In the genomic region with DNA sequence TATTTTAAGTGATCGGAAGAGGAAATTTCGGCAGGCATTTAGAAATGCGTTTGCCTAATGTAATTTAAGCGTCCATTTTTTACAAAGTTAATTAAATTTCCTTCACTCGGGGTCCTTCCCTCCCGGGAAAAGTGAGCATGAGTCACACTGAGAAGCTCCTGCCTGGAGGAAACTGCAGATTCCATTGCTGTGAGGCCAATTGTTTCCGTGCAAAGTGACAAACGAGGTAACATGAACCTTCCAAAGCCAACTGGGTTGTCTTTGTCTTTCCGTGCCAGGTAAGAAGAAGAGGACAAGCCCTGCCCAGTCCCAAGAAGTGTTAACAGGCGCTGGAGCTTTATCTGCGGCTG, we compare ENCODE assay signal across 8 cellular contexts.
DNase-seq lines count a peak whose midpoint lies in the region; ATAC-seq and TF ChIP-seq lines count a peak whose summit lies in the region.

No MANE protein-coding gene starts in this region.

- no peaks in the 10 kb centered on the region for H3K27me3 ChIP-seq in sigmoid colon

- DNase-seq in WTC11 (ENCODE audit: low spot score) (no peak), iPS DF 19.7 (ENCODE audit: low read depth, low spot score) (peak; percentile 83), sigmoid colon (no peak), NCI-H2196 treated with DMSO at 0.1 percent for 48 hours (lab: John Stamatoyannopoulos, UW; ENCODE audit: unreplicated experiment) (no peak), NCI-H345 (lab: John Stamatoyannopoulos, UW) (no peak), foreskin melanocyte (no peak)

- H3K9me3 Mint-ChIP-seq in WTC11: no peaks in the 10 kb centered on the region

- no peaks in the 10 kb centered on the region for H3K36me3 Mint-ChIP-seq in WTC11

- H3K36me3 ChIP-seq in sigmoid colon: no peaks in the 10 kb centered on the region

- H3K9me3 ChIP-seq in sigmoid colon: no peaks in the 10 kb centered on the region

- intact Hi-C loops in sigmoid colon (cut with DNase I): loop anchor here (5.0 kb wide), 2 partner anchors 51 to 384 kb away; a partner anchor contains a TSS

- CTCF ChIA-PET in WTC11 (lab: Charles Lee): interaction anchor here (0.8 to 0.9 kb wide), 2 partner anchors 352 to 396 kb away, joined by 3 read pairs; no protein-coding TSS in a partner anchor

- H3K4me1 Mint-ChIP-seq in WTC11: peaks cover 37% of the 10 kb centered on the region

- H3K27ac ChIP-seq in sigmoid colon: peak overlapping the region; percentile 57 to 87 (median 76)

- TF ChIP-seq CTCF in WTC11 (IDR thresholded peaks at IDR 0.05) (no peak), sigmoid colon (IDR thresholded peaks at IDR 0.05) (no peak)

- TF ChIP-seq POLR2A in sigmoid colon (IDR thresholded peaks at IDR 0.05): no peak

- H3K4me3 Mint-ChIP-seq in WTC11: peak overlapping the region; percentile 61

- peak overlapping the region; percentile 25 for H3K27ac Mint-ChIP-seq in WTC11

- POLR2A ChIA-PET in WTC11 (lab: Charles Lee): interaction anchor here (1.2 kb wide), 1 partner anchor 418 kb away, joined by 4 read pairs; no protein-coding TSS in a partner anchor

- peak; percentile 77 for ATAC-seq in WTC11
- no peak for ATAC-seq in activated CD4-positive, CD25-positive, alpha-beta regulatory T cell treated with anti-CD3 and anti-CD28 coated beads, Interleukin-2, amount 50 U/mL, for 24 hours

- H3K27me3 Mint-ChIP-seq in WTC11 (ENCODE audit: low read depth): peaks cover 39% of the 10 kb centered on the region

- WGBS in sigmoid colon, 2 donors: 13 to 17% methylated on average over 11 of the region's 11 CpGs

- TF ChIP-seq EP300 in sigmoid colon (IDR thresholded peaks at IDR 0.05): no peak

- H3K4me1 ChIP-seq in sigmoid colon: peaks cover 0 to 33% (median 19%) of the 10 kb centered on the region in 4 donors

- H3K4me3 ChIP-seq in GM08714 (ENCODE audit: low read length): peak overlapping the region; percentile 11; the same call in 1 of the 2 replicates
- peak overlapping the region; percentile 40 to 56 (median 49) for H3K4me3 ChIP-seq in sigmoid colon

TF ChIP-seq in WTC11, 78 proteins besides CTCF, POLR2A, EP300 and RAD21 (continues in another document):
- TF ChIP-seq CREM (CRISPR knock-in tag; IDR thresholded peaks at IDR 0.05): no peak
- TF ChIP-seq ETV6 (CRISPR knock-in tag; IDR thresholded peaks at IDR 0.05): no peak
- TF ChIP-seq PRRX2 (CRISPR knock-in tag; IDR thresholded peaks at IDR 0.05): no peak
- TF ChIP-seq, protein P1, sequence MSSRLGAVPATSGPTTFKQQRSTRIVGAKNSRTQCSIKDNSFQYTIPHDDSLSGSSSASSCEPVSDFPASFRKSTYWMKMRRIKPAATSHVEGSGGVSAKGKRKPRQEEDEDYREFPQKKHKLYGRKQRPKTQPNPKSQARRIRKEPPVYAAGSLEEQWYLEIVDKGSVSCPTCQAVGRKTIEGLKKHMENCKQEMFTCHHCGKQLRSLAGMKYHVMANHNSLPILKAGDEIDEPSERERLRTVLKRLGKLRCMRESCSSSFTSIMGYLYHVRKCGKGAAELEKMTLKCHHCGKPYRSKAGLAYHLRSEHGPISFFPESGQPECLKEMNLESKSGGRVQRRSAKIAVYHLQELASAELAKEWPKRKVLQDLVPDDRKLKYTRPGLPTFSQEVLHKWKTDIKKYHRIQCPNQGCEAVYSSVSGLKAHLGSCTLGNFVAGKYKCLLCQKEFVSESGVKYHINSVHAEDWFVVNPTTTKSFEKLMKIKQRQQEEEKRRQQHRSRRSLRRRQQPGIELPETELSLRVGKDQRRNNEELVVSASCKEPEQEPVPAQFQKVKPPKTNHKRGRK (CRISPR knock-in tag; IDR thresholded peaks at IDR 0.05; ENCODE audit: borderline replicate concordance): no peak
- TF ChIP-seq, protein P2, sequence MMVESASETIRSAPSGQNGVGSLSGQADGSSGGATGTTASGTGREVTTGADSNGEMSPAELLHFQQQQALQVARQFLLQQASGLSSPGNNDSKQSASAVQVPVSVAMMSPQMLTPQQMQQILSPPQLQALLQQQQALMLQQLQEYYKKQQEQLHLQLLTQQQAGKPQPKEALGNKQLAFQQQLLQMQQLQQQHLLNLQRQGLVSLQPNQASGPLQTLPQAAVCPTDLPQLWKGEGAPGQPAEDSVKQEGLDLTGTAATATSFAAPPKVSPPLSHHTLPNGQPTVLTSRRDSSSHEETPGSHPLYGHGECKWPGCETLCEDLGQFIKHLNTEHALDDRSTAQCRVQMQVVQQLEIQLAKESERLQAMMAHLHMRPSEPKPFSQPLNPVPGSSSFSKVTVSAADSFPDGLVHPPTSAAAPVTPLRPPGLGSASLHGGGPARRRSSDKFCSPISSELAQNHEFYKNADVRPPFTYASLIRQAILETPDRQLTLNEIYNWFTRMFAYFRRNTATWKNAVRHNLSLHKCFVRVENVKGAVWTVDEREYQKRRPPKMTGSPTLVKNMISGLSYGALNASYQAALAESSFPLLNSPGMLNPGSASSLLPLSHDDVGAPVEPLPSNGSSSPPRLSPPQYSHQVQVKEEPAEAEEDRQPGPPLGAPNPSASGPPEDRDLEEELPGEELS (CRISPR knock-in tag; IDR thresholded peaks at IDR 0.05): no peak
- TF ChIP-seq, protein P3, sequence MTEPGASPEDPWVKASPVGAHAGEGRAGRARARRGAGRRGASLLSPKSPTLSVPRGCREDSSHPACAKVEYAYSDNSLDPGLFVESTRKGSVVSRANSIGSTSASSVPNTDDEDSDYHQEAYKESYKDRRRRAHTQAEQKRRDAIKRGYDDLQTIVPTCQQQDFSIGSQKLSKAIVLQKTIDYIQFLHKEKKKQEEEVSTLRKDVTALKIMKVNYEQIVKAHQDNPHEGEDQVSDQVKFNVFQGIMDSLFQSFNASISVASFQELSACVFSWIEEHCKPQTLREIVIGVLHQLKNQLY (CRISPR knock-in tag; IDR thresholded peaks at IDR 0.05): no peak
- TF ChIP-seq, protein P4, sequence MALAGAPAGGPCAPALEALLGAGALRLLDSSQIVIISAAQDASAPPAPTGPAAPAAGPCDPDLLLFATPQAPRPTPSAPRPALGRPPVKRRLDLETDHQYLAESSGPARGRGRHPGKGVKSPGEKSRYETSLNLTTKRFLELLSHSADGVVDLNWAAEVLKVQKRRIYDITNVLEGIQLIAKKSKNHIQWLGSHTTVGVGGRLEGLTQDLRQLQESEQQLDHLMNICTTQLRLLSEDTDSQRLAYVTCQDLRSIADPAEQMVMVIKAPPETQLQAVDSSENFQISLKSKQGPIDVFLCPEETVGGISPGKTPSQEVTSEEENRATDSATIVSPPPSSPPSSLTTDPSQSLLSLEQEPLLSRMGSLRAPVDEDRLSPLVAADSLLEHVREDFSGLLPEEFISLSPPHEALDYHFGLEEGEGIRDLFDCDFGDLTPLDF (CRISPR knock-in tag; IDR thresholded peaks at IDR 0.05): no peak
- TF ChIP-seq, protein P5, sequence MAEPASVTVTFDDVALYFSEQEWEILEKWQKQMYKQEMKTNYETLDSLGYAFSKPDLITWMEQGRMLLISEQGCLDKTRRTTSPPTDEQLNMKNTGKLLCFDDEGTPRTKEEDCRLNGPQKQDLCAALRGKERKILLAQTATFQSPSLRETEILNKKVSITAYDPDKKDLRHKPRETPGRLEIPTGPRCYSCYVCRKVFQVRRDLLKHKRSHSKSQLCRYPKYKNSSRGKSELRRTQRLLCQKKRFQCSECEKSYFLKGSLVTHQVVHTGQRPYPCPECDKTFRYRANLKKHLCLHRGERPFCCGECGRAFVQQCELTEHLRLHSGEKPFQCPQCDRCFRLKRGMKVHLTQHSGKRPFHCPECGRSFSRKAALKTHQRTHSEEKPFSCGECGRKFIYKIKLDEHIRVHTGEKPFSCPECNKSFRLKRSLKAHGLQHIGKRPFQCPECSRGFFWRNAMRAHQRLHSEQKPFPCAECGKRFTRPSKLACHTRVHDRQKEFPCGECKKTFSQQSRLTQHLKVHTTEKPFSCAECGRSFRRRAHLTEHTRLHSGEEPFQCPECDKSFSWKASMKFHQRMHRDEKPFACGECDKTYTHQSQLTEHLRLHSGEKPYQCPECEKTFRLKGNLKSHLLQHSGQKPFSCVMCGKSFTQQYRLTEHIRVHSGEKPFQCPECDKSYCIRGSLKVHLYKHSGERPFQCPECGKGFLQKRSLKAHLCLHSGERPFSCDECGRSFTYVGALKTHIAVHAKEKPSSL (CRISPR knock-in tag; conservative IDR thresholded peaks at IDR 0.05): no peak
- TF ChIP-seq MYBL2 (CRISPR knock-in tag; IDR thresholded peaks at IDR 0.05): no peak
- TF ChIP-seq, protein P6, sequence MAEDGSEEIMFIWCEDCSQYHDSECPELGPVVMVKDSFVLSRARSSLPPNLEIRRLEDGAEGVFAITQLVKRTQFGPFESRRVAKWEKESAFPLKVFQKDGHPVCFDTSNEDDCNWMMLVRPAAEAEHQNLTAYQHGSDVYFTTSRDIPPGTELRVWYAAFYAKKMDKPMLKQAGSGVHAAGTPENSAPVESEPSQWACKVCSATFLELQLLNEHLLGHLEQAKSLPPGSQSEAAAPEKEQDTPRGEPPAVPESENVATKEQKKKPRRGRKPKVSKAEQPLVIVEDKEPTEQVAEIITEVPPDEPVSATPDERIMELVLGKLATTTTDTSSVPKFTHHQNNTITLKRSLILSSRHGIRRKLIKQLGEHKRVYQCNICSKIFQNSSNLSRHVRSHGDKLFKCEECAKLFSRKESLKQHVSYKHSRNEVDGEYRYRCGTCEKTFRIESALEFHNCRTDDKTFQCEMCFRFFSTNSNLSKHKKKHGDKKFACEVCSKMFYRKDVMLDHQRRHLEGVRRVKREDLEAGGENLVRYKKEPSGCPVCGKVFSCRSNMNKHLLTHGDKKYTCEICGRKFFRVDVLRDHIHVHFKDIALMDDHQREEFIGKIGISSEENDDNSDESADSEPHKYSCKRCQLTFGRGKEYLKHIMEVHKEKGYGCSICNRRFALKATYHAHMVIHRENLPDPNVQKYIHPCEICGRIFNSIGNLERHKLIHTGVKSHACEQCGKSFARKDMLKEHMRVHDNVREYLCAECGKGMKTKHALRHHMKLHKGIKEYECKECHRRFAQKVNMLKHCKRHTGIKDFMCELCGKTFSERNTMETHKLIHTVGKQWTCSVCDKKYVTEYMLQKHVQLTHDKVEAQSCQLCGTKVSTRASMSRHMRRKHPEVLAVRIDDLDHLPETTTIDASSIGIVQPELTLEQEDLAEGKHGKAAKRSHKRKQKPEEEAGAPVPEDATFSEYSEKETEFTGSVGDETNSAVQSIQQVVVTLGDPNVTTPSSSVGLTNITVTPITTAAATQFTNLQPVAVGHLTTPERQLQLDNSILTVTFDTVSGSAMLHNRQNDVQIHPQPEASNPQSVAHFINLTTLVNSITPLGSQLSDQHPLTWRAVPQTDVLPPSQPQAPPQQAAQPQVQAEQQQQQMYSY (CRISPR knock-in tag; IDR thresholded peaks at IDR 0.05): no peak
- no peak for TF ChIP-seq NFATC4 (CRISPR knock-in tag; IDR thresholded peaks at IDR 0.05)
- no peak for TF ChIP-seq ZNF317 (CRISPR knock-in tag; IDR thresholded peaks at IDR 0.05; ENCODE audit: borderline replicate concordance, low read depth)
- no peak for TF ChIP-seq IRF2 (CRISPR knock-in tag; IDR thresholded peaks at IDR 0.05; ENCODE audit: borderline replicate concordance, low read depth)
- TF ChIP-seq GTF2I (CRISPR knock-in tag; conservative IDR thresholded peaks at IDR 0.05): no peak
- TF ChIP-seq SMAD3 (CRISPR knock-in tag; IDR thresholded peaks at IDR 0.05; ENCODE audit: borderline replicate concordance): no peak
- TF ChIP-seq ZNF416 (CRISPR knock-in tag; IDR thresholded peaks at IDR 0.05): no peak
- TF ChIP-seq MXD4 (CRISPR knock-in tag; IDR thresholded peaks at IDR 0.05; ENCODE audit: borderline replicate concordance): no peak
